In the genomic region with DNA sequence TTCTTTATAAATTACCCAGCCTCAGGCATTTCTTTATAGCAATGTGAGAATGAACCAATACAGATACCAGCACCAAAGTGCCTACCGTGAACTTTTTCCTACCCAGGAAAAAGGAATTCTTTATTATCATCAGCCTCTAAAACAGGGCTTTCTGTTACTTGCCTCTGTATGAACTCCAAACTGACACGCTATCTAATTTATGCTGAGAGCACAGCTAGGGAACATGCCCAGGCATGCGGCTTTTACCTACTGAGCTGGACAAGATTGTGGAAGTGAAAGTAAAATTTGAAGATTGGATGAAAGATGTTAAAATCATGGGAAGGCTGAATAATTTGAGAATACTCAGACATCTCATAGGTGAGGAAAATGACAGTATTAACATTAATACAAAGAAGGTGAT, we compare ENCODE assay signal across 11 cellular contexts. TPM values are rescaled to one million over a fixed set of nuclear protein-coding genes. Genes with fewer than 3 reads are reported as not detected.
A peak's percentile ranks its signal among the peaks of the same experiment; 100 is the strongest.
DNase-seq lines count a peak whose midpoint lies in the region; ATAC-seq and TF ChIP-seq lines count a peak whose summit lies in the region.
"Had no signal": no experiment of that assay in that cellular context is flagged by ENCODE, and none has a peak within 500 bp of the region (broad histone marks: within the 10 kb centered on the region; RNA-seq: fewer than 3 reads in every experiment).

No MANE protein-coding gene starts in this region.

- H3K27ac ChIP-seq in fibroblast of lung (ENCODE audit: insufficient read depth, low read length), result no peak overlapping the region
- H3K27ac ChIP-seq in upper lobe of right lung, result peak overlapping the region; percentile 4

- POLR2A ChIA-PET in activated CD8-positive, alpha-beta T cell treated with anti-CD3 and anti-CD28 coated beads for 36 hours (lab: Charles Lee), result no interaction called here
- POLR2A ChIA-PET in activated CD8-positive, alpha-beta T cell treated with anti-CD3 and anti-CD28 coated beads, Interleukin-2, amount 10 ng/mL, durations not matched to agents 7 days and 5 days (lab: Charles Lee), result no interaction called here

- H3K27me3 ChIP-seq in fibroblast of lung (ENCODE audit: control insufficient read depth, insufficient read depth, low read length) (no peaks in the 10 kb centered on the region), upper lobe of right lung (no peaks in the 10 kb centered on the region)

- no peak overlapping the region for H3K9ac ChIP-seq in fibroblast of lung (ENCODE audit: insufficient read depth, low read length)

- no peaks in the 10 kb centered on the region for H3K9me3 Mint-ChIP-seq in activated CD8-positive, alpha-beta T cell treated with anti-CD3 and anti-CD28 coated beads for 36 hours
- no peaks in the 10 kb centered on the region for H3K9me3 Mint-ChIP-seq in activated CD8-positive, alpha-beta T cell treated with anti-CD3 and anti-CD28 coated beads, Interleukin-2, amount 10 ng/mL, durations not matched to agents 7 days and 5 days (ENCODE audit: insufficient read depth)
- no peaks in the 10 kb centered on the region for H3K9me3 Mint-ChIP-seq in activated CD8-positive, alpha-beta memory T cell treated with anti-CD3 and anti-CD28 coated beads, Interleukin-2, amount 10 ng/mL, durations not matched to agents 7 days and 5 days (ENCODE audit: low read depth)

- peak overlapping the region; percentile 16 for H3K27ac Mint-ChIP-seq in activated CD8-positive, alpha-beta T cell treated with anti-CD3 and anti-CD28 coated beads for 36 hours
- no peak overlapping the region for H3K27ac Mint-ChIP-seq in activated CD8-positive, alpha-beta T cell treated with anti-CD3 and anti-CD28 coated beads, Interleukin-2, amount 10 ng/mL, durations not matched to agents 7 days and 5 days
- H3K27ac Mint-ChIP-seq in activated CD8-positive, alpha-beta memory T cell treated with anti-CD3 and anti-CD28 coated beads, Interleukin-2, amount 10 ng/mL, durations not matched to agents 7 days and 5 days, result no peak overlapping the region
- H3K27ac Mint-ChIP-seq: activated CD4-positive, alpha-beta T cell treated with anti-CD3 and anti-CD28 coated beads, Interleukin-2, amount 10 ng/mL, durations not matched to agents 24 days and 14 days had no signal

- no peak for DNase-seq in activated CD8-positive, alpha-beta T cell treated with anti-CD3 and anti-CD28 coated beads for 36 hours
- DNase-seq in activated CD8-positive, alpha-beta T cell treated with anti-CD3 and anti-CD28 coated beads, Interleukin-2, amount 10 ng/mL, durations not matched to agents 7 days and 5 days, result no peak
- DNase-seq in RPMI7951 (ENCODE audit: low read depth) (peak; percentile 10), fibroblast of lung (ENCODE audit: low read depth in 2 of 2) (peak; percentile 60 to 74), upper lobe of right lung (no peak), H4 (ENCODE audit: low spot score) (no peak)
- DNase-seq in activated CD8-positive, alpha-beta memory T cell treated with anti-CD3 and anti-CD28 coated beads, Interleukin-2, amount 10 ng/mL, durations not matched to agents 7 days and 5 days, result no peak
- DNase-seq: activated CD4-positive, alpha-beta T cell treated with anti-CD3 and anti-CD28 coated beads, Interleukin-2, amount 10 ng/mL, durations not matched to agents 24 days and 14 days; NCI-H2081 treated with DMSO at 0.1 percent for 48 hours had no signal

- H3K4me1 ChIP-seq in fibroblast of lung (ENCODE audit: control insufficient read depth, extremely low read depth, insufficient read depth, low read length) (no peaks in the 10 kb centered on the region), upper lobe of right lung (no peaks in the 10 kb centered on the region)

- H3K4me3 Mint-ChIP-seq in activated CD8-positive, alpha-beta T cell treated with anti-CD3 and anti-CD28 coated beads for 36 hours, result no peak overlapping the region
- H3K4me3 Mint-ChIP-seq in activated CD8-positive, alpha-beta T cell treated with anti-CD3 and anti-CD28 coated beads, Interleukin-2, amount 10 ng/mL, durations not matched to agents 7 days and 5 days, result no peak overlapping the region
- no peak overlapping the region for H3K4me3 Mint-ChIP-seq in activated CD8-positive, alpha-beta memory T cell treated with anti-CD3 and anti-CD28 coated beads, Interleukin-2, amount 10 ng/mL, durations not matched to agents 7 days and 5 days
- H3K4me3 Mint-ChIP-seq: activated CD4-positive, alpha-beta T cell treated with anti-CD3 and anti-CD28 coated beads, Interleukin-2, amount 10 ng/mL, durations not matched to agents 24 days and 14 days; CD14-positive monocyte had no signal

- H4K20me1 ChIP-seq in fibroblast of lung (ENCODE audit: control insufficient read depth, extremely low read depth, insufficient read depth, low read length), result no peaks in the 10 kb centered on the region

- H3K36me3 ChIP-seq in fibroblast of lung (ENCODE audit: control insufficient read depth, insufficient read depth, low read length) (no peaks in the 10 kb centered on the region), upper lobe of right lung (no peaks in the 10 kb centered on the region)

- H3K36me3 Mint-ChIP-seq in activated CD8-positive, alpha-beta T cell treated with anti-CD3 and anti-CD28 coated beads for 36 hours (ENCODE audit: low read depth), result no peaks in the 10 kb centered on the region
- peaks cover 8% of the 10 kb centered on the region for H3K36me3 Mint-ChIP-seq in activated CD8-positive, alpha-beta T cell treated with anti-CD3 and anti-CD28 coated beads, Interleukin-2, amount 10 ng/mL, durations not matched to agents 7 days and 5 days (ENCODE audit: low read depth)
- H3K36me3 Mint-ChIP-seq in activated CD8-positive, alpha-beta memory T cell treated with anti-CD3 and anti-CD28 coated beads, Interleukin-2, amount 10 ng/mL, durations not matched to agents 7 days and 5 days, result peaks cover 7% of the 10 kb centered on the region
- H3K36me3 Mint-ChIP-seq: CD14-positive monocyte had no signal

- TF ChIP-seq CTCF in activated CD8-positive, alpha-beta T cell treated with anti-CD3 and anti-CD28 coated beads for 36 hours (IDR thresholded peaks at IDR 0.05), result no peak
- TF ChIP-seq CTCF in fibroblast of lung (conservative IDR thresholded peaks at IDR 0.05 in 1 of 2, IDR thresholded peaks at IDR 0.05 in 1 of 2; ENCODE audit: low read depth in 1 of 2, low read length in 2 of 2), result no peak
- no peak for TF ChIP-seq CTCF in upper lobe of right lung (IDR thresholded peaks at IDR 0.05)

- H3K4me3 ChIP-seq in fibroblast of lung (replicated peaks in 1 of 4; ENCODE audit: control extremely low read depth in 1 of 4, insufficient read depth in 1 of 4, low read depth in 3 of 4, low read length in 4 of 4), result no peak overlapping the region
- no peak overlapping the region for H3K4me3 ChIP-seq in upper lobe of right lung

- H3K9me3 ChIP-seq in fibroblast of lung (ENCODE audit: control insufficient read depth, insufficient read depth, low read depth, low read length) (no peaks in the 10 kb centered on the region), upper lobe of right lung (no peaks in the 10 kb centered on the region)

- H3K27me3 Mint-ChIP-seq in activated CD8-positive, alpha-beta T cell treated with anti-CD3 and anti-CD28 coated beads for 36 hours, result peaks cover 7% of the 10 kb centered on the region
- H3K27me3 Mint-ChIP-seq in activated CD8-positive, alpha-beta T cell treated with anti-CD3 and anti-CD28 coated beads, Interleukin-2, amount 10 ng/mL, durations not matched to agents 7 days and 5 days (ENCODE audit: low read depth), result peaks cover 12% of the 10 kb centered on the region
- H3K27me3 Mint-ChIP-seq in activated CD8-positive, alpha-beta memory T cell treated with anti-CD3 and anti-CD28 coated beads, Interleukin-2, amount 10 ng/mL, durations not matched to agents 7 days and 5 days, result peaks cover 8% of the 10 kb centered on the region

- no peak for ATAC-seq in activated CD8-positive, alpha-beta T cell treated with anti-CD3 and anti-CD28 coated beads for 36 hours
- ATAC-seq in activated CD8-positive, alpha-beta T cell treated with anti-CD3 and anti-CD28 coated beads, Interleukin-2, amount 10 ng/mL, durations not matched to agents 7 days and 5 days, result no peak
- ATAC-seq in upper lobe of right lung (no peak), HG03442 (IDR thresholded peaks at IDR 0.05; ENCODE audit: unreplicated experiment) (no peak)
- no peak for ATAC-seq in activated CD8-positive, alpha-beta memory T cell treated with anti-CD3 and anti-CD28 coated beads, Interleukin-2, amount 10 ng/mL, durations not matched to agents 7 days and 5 days

- CTCF ChIA-PET in activated CD8-positive, alpha-beta T cell treated with anti-CD3 and anti-CD28 coated beads for 36 hours (lab: Charles Lee), result no interaction called here
- CTCF ChIA-PET in activated CD8-positive, alpha-beta T cell treated with anti-CD3 and anti-CD28 coated beads, Interleukin-2, amount 10 ng/mL, durations not matched to agents 7 days and 5 days (lab: Charles Lee), result no interaction called here
- CTCF ChIA-PET in activated CD8-positive, alpha-beta memory T cell treated with anti-CD3 and anti-CD28 coated beads, Interleukin-2, amount 10 ng/mL, durations not matched to agents 7 days and 5 days (lab: Charles Lee), result interaction anchor here (0.8 kb wide), 1 partner anchor 9 kb away, joined by 3 read pairs; no protein-coding TSS in a partner anchor

- H2AFZ ChIP-seq in fibroblast of lung (ENCODE audit: low read length), result peak overlapping the region; percentile 41

- intact Hi-C loops in activated CD8-positive, alpha-beta T cell treated with anti-CD3 and anti-CD28 coated beads for 36 hours (cut with micrococcal nuclease), result no loop called here
- intact Hi-C loops in upper lobe of right lung (cut with DNase I), result no loop called here

- H3K4me2 ChIP-seq in fibroblast of lung (ENCODE audit: extremely low read depth, insufficient read depth, low read length), result no peak overlapping the region

- H3K79me2 ChIP-seq in fibroblast of lung (ENCODE audit: control insufficient read depth, insufficient read depth, low read length), result no peaks in the 10 kb centered on the region

- H3K4me1 Mint-ChIP-seq in activated CD8-positive, alpha-beta T cell treated with anti-CD3 and anti-CD28 coated beads for 36 hours (ENCODE audit: low read depth), result peaks cover 4% of the 10 kb centered on the region
- H3K4me1 Mint-ChIP-seq in activated CD8-positive, alpha-beta T cell treated with anti-CD3 and anti-CD28 coated beads, Interleukin-2, amount 10 ng/mL, durations not matched to agents 7 days and 5 days (ENCODE audit: low read depth), result peaks cover 30% of the 10 kb centered on the region
- peaks cover 26% of the 10 kb centered on the region for H3K4me1 Mint-ChIP-seq in activated CD8-positive, alpha-beta memory T cell treated with anti-CD3 and anti-CD28 coated beads, Interleukin-2, amount 10 ng/mL, durations not matched to agents 7 days and 5 days

RNA-seq across cellular contexts. Expression of a gene that starts 24.4 kb away (rescaled TPM):
- total RNA-seq in activated CD8-positive, alpha-beta T cell treated with anti-CD3 and anti-CD28 coated beads for 36 hours, result 1 to 10 TPM; 4.1 to 4.8 TPM
- 1 to 10 TPM; 6.2 to 6.3 TPM for total RNA-seq in activated CD8-positive, alpha-beta T cell treated with anti-CD3 and anti-CD28 coated beads, Interleukin-2, amount 10 ng/mL, durations not matched to agents 7 days and 5 days
- 6.9 and 7.8 TPM in 2 replicates for total RNA-seq in RPMI7951 (2014; rRNA removed; shearing (Covaris generic))
- total RNA-seq in fibroblast of lung (21.6 and 37.0 TPM in 2 replicates), upper lobe of right lung (49.6 TPM)
- 21.1 and 22.1 TPM in 2 replicates for polyA plus RNA-seq in fibroblast of lung
- 18.0 and 23.8 TPM in 2 replicates for polyA plus RNA-seq in fibroblast of lung (2012)
- 66.0 and 80.8 TPM in 2 replicates for polyA minus RNA-seq in fibroblast of lung (ENCODE audit: low replicate concordance)
- 3.9 and 5.1 TPM in 2 replicates for total RNA-seq in H4 (2014; rRNA removed; shearing (Covaris generic))
- 10 to 100 TPM in 1 of 2 experiments, 1 to 10 TPM in 1; 8.6 to 11.0 TPM for total RNA-seq in activated CD8-positive, alpha-beta memory T cell treated with anti-CD3 and anti-CD28 coated beads, Interleukin-2, amount 10 ng/mL, durations not matched to agents 7 days and 5 days

Comparison
In these comparisons a context has a peak if more than half of its experiments do, and no peak if none do; other contexts are left out.
1. DNase-seq: peak in RPMI7951 (single experiment) and fibroblast of lung (2 of 2); none in activated CD8-positive, alpha-beta T cell treated with anti-CD3 and anti-CD28 coated beads for 36 hours (single experiment), activated CD8-positive, alpha-beta T cell treated with anti-CD3 and anti-CD28 coated beads, Interleukin-2, amount 10 ng/mL, durations not matched to agents 7 days and 5 days (single experiment), upper lobe of right lung (single experiment), H4 (single experiment) and activated CD8-positive, alpha-beta memory T cell treated with anti-CD3 and anti-CD28 coated beads, Interleukin-2, amount 10 ng/mL, durations not matched to agents 7 days and 5 days (single experiment).